8 cellular contexts compared by ENCODE assay signal in genomic region chr5:151239237-151239861, GRCh38. TPM values are rescaled to one million over a fixed set of nuclear protein-coding genes. Genes with fewer than 3 reads are reported as not detected.
DNase-seq lines count a peak whose midpoint lies in the region; ATAC-seq, FAIRE-seq and TF ChIP-seq lines count a peak whose summit lies in the region.

No MANE protein-coding gene starts in this region.

- no peaks in the 10 kb centered on the region for H3K9me3 Mint-ChIP-seq in activated naive CD8-positive, alpha-beta T cell (ENCODE audit: low read depth)
- H3K9me3 Mint-ChIP-seq in activated naive CD8-positive, alpha-beta T cell treated with anti-CD3 and anti-CD28 coated beads, Interleukin-2, amount 50 U/mL, for 24 hours = no peaks in the 10 kb centered on the region
- no peaks in the 10 kb centered on the region for H3K9me3 Mint-ChIP-seq in astrocyte (ENCODE audit: unreplicated experiment)

- no peaks in the 10 kb centered on the region for H3K4me1 ChIP-seq in astrocyte (ENCODE audit: insufficient read depth, low read length)
- no peaks in the 10 kb centered on the region for H3K4me1 ChIP-seq in skeletal muscle satellite cell (ENCODE audit: control insufficient read depth, insufficient read depth, low read length)

- no peak overlapping the region for H3K27ac Mint-ChIP-seq in activated naive CD8-positive, alpha-beta T cell
- H3K27ac Mint-ChIP-seq in activated naive CD8-positive, alpha-beta T cell treated with anti-CD3 and anti-CD28 coated beads, Interleukin-2, amount 50 U/mL, for 24 hours = no peak overlapping the region
- no peak overlapping the region for H3K27ac Mint-ChIP-seq in astrocyte (ENCODE audit: unreplicated experiment)

- H2AFZ ChIP-seq in astrocyte (ENCODE audit: low read depth, low read length) = no peak overlapping the region

- no peaks in the 10 kb centered on the region for H4K20me1 ChIP-seq in astrocyte (ENCODE audit: insufficient read depth, low read length)

- peak; percentile 82 for TF ChIP-seq CTCF in astrocyte (IDR thresholded peaks at IDR 0.05; ENCODE audit: insufficient read depth, low read depth, low read length)

- no peak overlapping the region for H3K9ac ChIP-seq in astrocyte (ENCODE audit: low read length)
- no peak overlapping the region for H3K9ac ChIP-seq in skeletal muscle satellite cell (ENCODE audit: low read depth, low read length)

- H3K79me2 ChIP-seq in astrocyte (ENCODE audit: insufficient read depth, low read length) = no peaks in the 10 kb centered on the region

- H3K4me3 ChIP-seq in astrocyte (ENCODE audit: insufficient read depth, low read depth, low read length) = no peak overlapping the region
- no peak overlapping the region for H3K4me3 ChIP-seq in skeletal muscle satellite cell (ENCODE audit: low read length)

- no peak for FAIRE-seq in astrocyte (lab: Jason Lieb, UNC)

- H3K27ac ChIP-seq in astrocyte (ENCODE audit: low read depth, low read length) = no peak overlapping the region

- H3K4me2 ChIP-seq in astrocyte (ENCODE audit: low read length) (no peak overlapping the region), skeletal muscle satellite cell (ENCODE audit: low read length) (peak overlapping the region; percentile 66)

- H3K27me3 Mint-ChIP-seq in activated naive CD8-positive, alpha-beta T cell = no peaks in the 10 kb centered on the region
- H3K27me3 Mint-ChIP-seq in activated naive CD8-positive, alpha-beta T cell treated with anti-CD3 and anti-CD28 coated beads, Interleukin-2, amount 50 U/mL, for 24 hours = no peaks in the 10 kb centered on the region
- H3K27me3 Mint-ChIP-seq in astrocyte (ENCODE audit: low read depth, unreplicated experiment) = peaks cover 16% of the 10 kb centered on the region

- H3K4me1 Mint-ChIP-seq in activated naive CD8-positive, alpha-beta T cell (ENCODE audit: low read depth) = peaks cover 35% of the 10 kb centered on the region
- H3K4me1 Mint-ChIP-seq in activated naive CD8-positive, alpha-beta T cell treated with anti-CD3 and anti-CD28 coated beads, Interleukin-2, amount 50 U/mL, for 24 hours = peaks cover 33% of the 10 kb centered on the region
- H3K4me1 Mint-ChIP-seq in astrocyte (ENCODE audit: low read depth, unreplicated experiment) = no peaks in the 10 kb centered on the region

- peaks cover 6% of the 10 kb centered on the region for H3K27me3 ChIP-seq in astrocyte (ENCODE audit: insufficient read depth, low read length)
- peaks cover 19% of the 10 kb centered on the region for H3K27me3 ChIP-seq in skeletal muscle satellite cell (ENCODE audit: control insufficient read depth, insufficient read depth, low read length)

- no peaks in the 10 kb centered on the region for H3K36me3 Mint-ChIP-seq in activated naive CD8-positive, alpha-beta T cell
- H3K36me3 Mint-ChIP-seq in activated naive CD8-positive, alpha-beta T cell treated with anti-CD3 and anti-CD28 coated beads, Interleukin-2, amount 50 U/mL, for 24 hours (ENCODE audit: low read depth) = no peaks in the 10 kb centered on the region
- H3K36me3 Mint-ChIP-seq in astrocyte (ENCODE audit: low read depth, unreplicated experiment) = no peaks in the 10 kb centered on the region

- no peak for DNase-seq in activated naive CD8-positive, alpha-beta T cell treated with anti-CD3 and anti-CD28 coated beads, Interleukin-2, amount 50 U/mL, for 24 hours
- peak; percentile 73 for DNase-seq in OCI-M1 (lab: John Stamatoyannopoulos, UW)
- DNase-seq in astrocyte (ENCODE audit: low read depth) = no peak
- DNase-seq in hepatic stellate cell (ENCODE audit: low spot score) = peak; percentile 77
- DNase-seq in cortex of kidney (lab: John Stamatoyannopoulos, UW) = no peak

- no peak for ATAC-seq in activated naive CD8-positive, alpha-beta T cell treated with anti-CD3 and anti-CD28 coated beads, Interleukin-2, amount 50 U/mL, for 24 hours
- ATAC-seq in HG02981 (IDR thresholded peaks at IDR 0.05; ENCODE audit: unreplicated experiment) = peak; percentile 36

- H3K9me3 ChIP-seq in astrocyte (ENCODE audit: insufficient read depth, low read depth, low read length) (no peaks in the 10 kb centered on the region), skeletal muscle satellite cell (replicated peaks; ENCODE audit: low read length) (no peaks in the 10 kb centered on the region)

- H3K4me3 Mint-ChIP-seq in activated naive CD8-positive, alpha-beta T cell = peak overlapping the region; percentile 53
- no peak overlapping the region for H3K4me3 Mint-ChIP-seq in activated naive CD8-positive, alpha-beta T cell treated with anti-CD3 and anti-CD28 coated beads, Interleukin-2, amount 50 U/mL, for 24 hours
- H3K4me3 Mint-ChIP-seq in astrocyte (ENCODE audit: unreplicated experiment) = no peak overlapping the region

- H3K36me3 ChIP-seq in astrocyte (ENCODE audit: insufficient read depth, low read length) (no peaks in the 10 kb centered on the region), skeletal muscle satellite cell (ENCODE audit: insufficient read depth, low read length) (no peaks in the 10 kb centered on the region)

RNA-seq across cellular contexts. Expression of gene GM2A, which starts 13.6 kb away (rescaled TPM):
- 19.5 and 23.4 TPM in 2 replicates for total RNA-seq in astrocyte
- 21.8 and 23.6 TPM in 2 replicates for total RNA-seq in skeletal muscle satellite cell (2012; rRNA removed)

RNA-seq across cellular contexts. Expression of gene CCDC69, which starts 15.5 kb away (rescaled TPM):
- total RNA-seq in astrocyte = 2.0 and 4.1 TPM in 2 replicates
- total RNA-seq in skeletal muscle satellite cell (2012; rRNA removed) = 1.3 and 1.5 TPM in 2 replicates

Comparison
In these comparisons a context has a peak if more than half of its experiments do, and no peak if none do; other contexts are left out.
1. DNase-seq: peak in OCI-M1 (single experiment) and hepatic stellate cell (single experiment); none in activated naive CD8-positive, alpha-beta T cell treated with anti-CD3 and anti-CD28 coated beads, Interleukin-2, amount 50 U/mL, for 24 hours (single experiment), astrocyte (single experiment) and cortex of kidney (single experiment).